1 cellular context compared by ENCODE assay signal in genomic region chr9:114688892-114689291, GRCh38.
TF ChIP-seq lines count a peak whose summit lies in the region.

No MANE protein-coding gene starts in this region.

TF ChIP-seq in K562, 482 proteins besides CTCF, POLR2A, EP300 and RAD21:
- TF ChIP-seq EGR1 (conservative IDR thresholded peaks at IDR 0.05) (no peak), GATAD2B (IDR thresholded peaks at IDR 0.05; ENCODE audit: borderline replicate concordance) (no peak), UBTF (IDR thresholded peaks at IDR 0.05; ENCODE audit: borderline replicate concordance in 1 of 2, low read depth in 2 of 2, low read length in 2 of 2) (no peak), ZNF695 (CRISPR knock-in tag; IDR thresholded peaks at IDR 0.05) (no peak), LEF1 (IDR thresholded peaks at IDR 0.05) (no peak), GTF2A2 (tag; IDR thresholded peaks at IDR 0.05) (no peak), CEBPG (CRISPR knock-in tag; IDR thresholded peaks at IDR 0.05) (no peak), CEBPG (tag; conservative IDR thresholded peaks at IDR 0.05 in 1 of 2, IDR thresholded peaks at IDR 0.05 in 1 of 2) (peak in 1 of 2 experiments; percentile 83; a peak in 3 of 4 replicates), TRIM28 (IDR thresholded peaks at IDR 0.05) (no peak), TRIM24 (IDR thresholded peaks at IDR 0.05) (peak; percentile 47 to 56; a peak in 2 of 4 replicates), NELFE (IDR thresholded peaks at IDR 0.05; ENCODE audit: insufficient read depth, insufficient read length) (no peak), CTBP1 (IDR thresholded peaks at IDR 0.05; ENCODE audit: borderline replicate concordance) (no peak), PHF20 (IDR thresholded peaks at IDR 0.05; ENCODE audit: partially characterized antibody) (no peak), ZNF133 (CRISPR knock-in tag; IDR thresholded peaks at IDR 0.05) (no peak), PYGO2 (tag; IDR thresholded peaks at IDR 0.05) (no peak), ATF3 (IDR thresholded peaks at IDR 0.05) (peak; percentile 22; the same call in 1 of the 2 replicates), ATF3 (CRISPR knock-in tag; conservative IDR thresholded peaks at IDR 0.05) (no peak), MXI1 (IDR thresholded peaks at IDR 0.05; ENCODE audit: low read depth, low read length) (no peak), HNRNPL (IDR thresholded peaks at IDR 0.05; ENCODE audit: low read depth, low read length) (no peak), E2F3 (CRISPR knock-in tag; IDR thresholded peaks at IDR 0.05) (no peak), FOXJ3 (CRISPR knock-in tag; IDR thresholded peaks at IDR 0.05) (no peak), ARID4B (CRISPR knock-in tag; IDR thresholded peaks at IDR 0.05) (no peak), ZNF146 (CRISPR knock-in tag; IDR thresholded peaks at IDR 0.05; ENCODE audit: unreplicated experiment) (peak; percentile 25), STAT6 (CRISPR knock-in tag; IDR thresholded peaks at IDR 0.05) (no peak), U2AF2 (optimal IDR thresholded peaks at IDR 0.05; ENCODE audit: low read depth, low read length) (no peak), IRF2 (CRISPR knock-in tag; IDR thresholded peaks at IDR 0.05) (no peak), ZNF77 (CRISPR knock-in tag; IDR thresholded peaks at IDR 0.05) (no peak), TBP (optimal IDR thresholded peaks at IDR 0.05; ENCODE audit: low read depth, low read length) (no peak), ZNF766 (CRISPR knock-in tag; conservative IDR thresholded peaks at IDR 0.05) (no peak)
